Comparison of ENCODE assay signal across 13 cellular contexts in genomic region chr6:68108243-68108835, GRCh38.
DNase-seq lines count a peak whose midpoint lies in the region; ATAC-seq, FAIRE-seq and TF ChIP-seq lines count a peak whose summit lies in the region.
"Had no signal": no experiment of that assay in that cellular context is flagged by ENCODE, and none has a peak within 500 bp of the region (broad histone marks: within the 10 kb centered on the region; RNA-seq: fewer than 3 reads in every experiment).

No MANE protein-coding gene starts in this region.

- in situ Hi-C loops in mammary epithelial cell (cut with MboI; ENCODE audit: low sequenced_read_pairs in 2 of 2) = no loop called here

- BruUV-seq in MCF 10A (replicated peaks; lab: Mats Ljungman, UMichigan) = no TSS peak
- BruUV-seq in mammary epithelial cell (replicated peaks; lab: Mats Ljungman, UMichigan) = no TSS peak

- POLR2A ChIA-PET in MCF 10A (lab: Yijun Ruan, JAX) = interaction anchor here (0.7 kb wide), 1 partner anchor 12 kb away, joined by 3 read pairs; no protein-coding TSS in a partner anchor

- H3K4me3 ChIP-seq in mammary epithelial cell (replicated peaks in 1 of 3; ENCODE audit: insufficient read depth in 1 of 3, low read depth in 2 of 3, low read length in 3 of 3) = no peak overlapping the region
- H3K4me3 ChIP-seq in smooth muscle cell = no peak overlapping the region
- H3K4me3 ChIP-seq: thyroid gland had no signal

- H3K9ac ChIP-seq in mammary epithelial cell (ENCODE audit: insufficient read depth, low read length) (no peak overlapping the region), smooth muscle cell (ENCODE audit: low read depth) (no peak overlapping the region)

- H3K4me2 ChIP-seq in mammary epithelial cell (ENCODE audit: insufficient read depth, low read depth, low read length) (no peak overlapping the region), smooth muscle cell (no peak overlapping the region)

- DNase-seq in MCF 10A (ENCODE audit: unreplicated experiment) = peak; percentile 61
- no peak for DNase-seq in mammary epithelial cell
- peak; percentile 61 for DNase-seq in RCC 7860 (ENCODE audit: low spot score)
- no peak for DNase-seq in smooth muscle cell (lab: John Stamatoyannopoulos, UW; ENCODE audit: unreplicated experiment)
- no peak for DNase-seq in endothelial cell (ENCODE audit: low spot score)
- DNase-seq in COLO668 (lab: John Stamatoyannopoulos, UW; ENCODE audit: unreplicated experiment) = no peak
- DNase-seq: ACHN, activated B cell treated with CpG ODN at 0.5 μM for 24 hours, glutamatergic neuron, NCI-H510A treated with DMSO at 0.1 percent for 48 hours, thyroid gland had no signal

- no peaks in the 10 kb centered on the region for H3K27me3 ChIP-seq in mammary epithelial cell (ENCODE audit: insufficient read depth, low read length)
- H3K27me3 ChIP-seq in smooth muscle cell (ENCODE audit: low read depth) = no peaks in the 10 kb centered on the region
- H3K27me3 ChIP-seq: thyroid gland had no signal

- no peaks in the 10 kb centered on the region for H3K36me3 Mint-ChIP-seq in MCF 10A (ENCODE audit: insufficient read depth, unreplicated experiment)
- H3K36me3 Mint-ChIP-seq in endothelial cell (ENCODE audit: low read depth, unreplicated experiment) = no peaks in the 10 kb centered on the region

- H3K9me3 ChIP-seq in mammary epithelial cell (replicated peaks; ENCODE audit: insufficient read depth, low read length) (peaks cover 3% of the 10 kb centered on the region), smooth muscle cell (replicated peaks; ENCODE audit: low read depth) (no peaks in the 10 kb centered on the region)
- H3K9me3 ChIP-seq: thyroid gland had no signal

- CTCF ChIA-PET in MCF 10A (lab: Yijun Ruan, JAX) = interaction anchor here (0.6 kb wide), 1 partner anchor 925 kb away, joined by 3 read pairs; no protein-coding TSS in a partner anchor
- CTCF ChIA-PET in mammary epithelial cell (lab: Charles Lee; ENCODE audit: low non-redundant PET) = no interaction called here

- H3F3A ChIP-seq in smooth muscle cell (ENCODE audit: low read depth) = no peaks in the 10 kb centered on the region

- H3K4me1 Mint-ChIP-seq in MCF 10A (ENCODE audit: insufficient read depth, unreplicated experiment) (peaks cover 13% of the 10 kb centered on the region), endothelial cell (ENCODE audit: unreplicated experiment) (no peaks in the 10 kb centered on the region)
- H3K4me1 Mint-ChIP-seq: activated B cell treated with CpG ODN at 0.5 μM for 24 hours had no signal

- H3K79me2 ChIP-seq in mammary epithelial cell (ENCODE audit: insufficient read depth, low read length) (no peaks in the 10 kb centered on the region), smooth muscle cell (ENCODE audit: low read depth) (no peaks in the 10 kb centered on the region)

- dilution Hi-C loops in mammary epithelial cell (cut with HindIII; ENCODE audit: low sequenced_read_pairs) = no loop called here

- H3K9me3 Mint-ChIP-seq in MCF 10A (ENCODE audit: unreplicated experiment) = no peaks in the 10 kb centered on the region
- no peaks in the 10 kb centered on the region for H3K9me3 Mint-ChIP-seq in endothelial cell (ENCODE audit: unreplicated experiment)
- H3K9me3 Mint-ChIP-seq: activated B cell treated with CpG ODN at 0.5 μM for 24 hours had no signal

- H3K27ac Mint-ChIP-seq in MCF 10A (ENCODE audit: low read depth, unreplicated experiment) = peak overlapping the region; percentile 78
- H3K27ac Mint-ChIP-seq in endothelial cell (ENCODE audit: unreplicated experiment) = no peak overlapping the region
- H3K27ac Mint-ChIP-seq: activated B cell treated with CpG ODN at 0.5 μM for 24 hours had no signal

- no peaks in the 10 kb centered on the region for H4K20me1 ChIP-seq in mammary epithelial cell (ENCODE audit: insufficient read depth, low read length)
- H4K20me1 ChIP-seq in smooth muscle cell (ENCODE audit: low read depth) = no peaks in the 10 kb centered on the region

- no peaks in the 10 kb centered on the region for H3K27me3 Mint-ChIP-seq in MCF 10A (ENCODE audit: insufficient read depth, unreplicated experiment)
- no peaks in the 10 kb centered on the region for H3K27me3 Mint-ChIP-seq in endothelial cell (ENCODE audit: unreplicated experiment)
- H3K27me3 Mint-ChIP-seq: activated B cell treated with CpG ODN at 0.5 μM for 24 hours had no signal

- H3K36me3 ChIP-seq in mammary epithelial cell (ENCODE audit: insufficient read depth, low read length) = no peaks in the 10 kb centered on the region
- H3K36me3 ChIP-seq in smooth muscle cell (ENCODE audit: low read depth) = no peaks in the 10 kb centered on the region
- H3K36me3 ChIP-seq: thyroid gland had no signal

- intact Hi-C loops in MCF 10A (cut with micrococcal nuclease) (no loop called here), mammary epithelial cell (cut with micrococcal nuclease) (no loop called here)

- H2AFZ ChIP-seq in mammary epithelial cell (ENCODE audit: low read depth, low read length) (no peak overlapping the region), smooth muscle cell (ENCODE audit: low read depth) (no peak overlapping the region)

- no peaks in the 10 kb centered on the region for H3K4me1 ChIP-seq in mammary epithelial cell (ENCODE audit: insufficient read depth, low read length)
- no peaks in the 10 kb centered on the region for H3K4me1 ChIP-seq in smooth muscle cell (ENCODE audit: low read depth)
- H3K4me1 ChIP-seq: thyroid gland had no signal

- FAIRE-seq in RCC 7860 (lab: Jason Lieb, UNC) = no peak

- H3K27ac ChIP-seq in mammary epithelial cell (ENCODE audit: insufficient read depth, low read depth, low read length) = no peak overlapping the region
- H3K27ac ChIP-seq in smooth muscle cell (ENCODE audit: low read depth) = peak overlapping the region; percentile 30
- H3K27ac ChIP-seq: thyroid gland had no signal

- ATAC-seq in HG03103 (IDR thresholded peaks at IDR 0.05; ENCODE audit: low read depth, unreplicated experiment) = peak; percentile 78
- ATAC-seq in activated CD4-positive, CD25-positive, alpha-beta regulatory T cell treated with anti-CD3 and anti-CD28 coated beads, Interleukin-2, amount 50 U/mL, for 24 hours = no peak

- H3K4me3 Mint-ChIP-seq in MCF 10A (ENCODE audit: unreplicated experiment) (no peak overlapping the region), endothelial cell (ENCODE audit: unreplicated experiment) (no peak overlapping the region)
- H3K4me3 Mint-ChIP-seq: activated B cell treated with CpG ODN at 0.5 μM for 24 hours had no signal

- WGBS in mammary epithelial cell (ENCODE audit: low coverage, missing lambda C conversion rate) = 48% methylated on average over 2 of the region's 2 CpGs
- WGBS in smooth muscle cell (ENCODE audit: low lambda C conversion rate) = 65% methylated on average over 2 of the region's 2 CpGs

- TF ChIP-seq CTCF in MCF 10A (IDR thresholded peaks at IDR 0.05; ENCODE audit: unreplicated experiment) (no peak), mammary epithelial cell (conservative IDR thresholded peaks at IDR 0.05 in 1 of 2, IDR thresholded peaks at IDR 0.05 in 1 of 2; ENCODE audit: extremely low read depth in 1 of 2, insufficient read depth in 1 of 2, low read depth in 1 of 2, low read length in 2 of 2) (no peak), smooth muscle cell (IDR thresholded peaks at IDR 0.05; ENCODE audit: borderline replicate concordance, insufficient read depth, poor library complexity, severe bottlenecking) (no peak), endothelial cell (IDR thresholded peaks at IDR 0.05; ENCODE audit: unreplicated experiment) (no peak)

Comparison
In these comparisons a context has a peak if more than half of its experiments do, and no peak if none do; other contexts are left out.
1. DNase-seq: peak in MCF 10A (single experiment) and RCC 7860 (single experiment); none in mammary epithelial cell (single experiment), smooth muscle cell (single experiment), endothelial cell (single experiment) and COLO668 (single experiment).